In the genomic region with DNA sequence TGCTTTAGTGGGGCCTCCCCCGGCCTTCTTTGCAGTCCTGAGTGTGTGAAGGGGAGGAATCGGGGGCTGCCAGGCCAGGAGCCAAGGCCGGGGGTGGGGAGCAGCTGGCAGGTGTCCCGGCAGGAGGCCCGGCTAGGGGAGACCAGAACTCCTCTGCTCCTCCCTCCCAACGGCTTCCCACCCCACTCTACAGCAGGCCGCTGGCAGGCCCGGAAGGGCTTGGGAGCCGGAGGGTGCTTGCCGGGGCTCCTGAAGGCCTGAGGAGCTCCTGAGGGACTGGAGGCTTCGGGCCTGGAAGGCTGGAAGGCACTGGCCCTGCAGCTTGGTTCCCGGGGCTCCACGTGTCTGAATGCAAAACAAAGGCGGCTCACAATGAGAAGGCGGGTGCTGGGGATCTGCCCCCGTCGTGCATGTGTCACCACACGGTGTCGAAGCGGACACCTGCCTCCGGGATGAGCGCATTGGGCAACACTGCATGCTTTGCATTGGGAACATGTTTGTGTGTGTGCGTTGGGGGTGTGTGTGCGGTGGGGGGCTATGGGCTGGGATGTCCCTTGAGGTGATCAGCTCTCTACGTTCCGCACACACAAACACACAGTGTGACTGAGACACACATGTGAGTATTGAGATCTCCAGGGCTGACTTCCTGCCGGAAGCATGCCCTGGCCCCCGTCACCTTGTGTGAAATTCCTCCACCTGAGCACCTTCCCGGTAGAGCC, we compare ENCODE assay signal across 18 cellular contexts. TPM values are rescaled to one million over a fixed set of nuclear protein-coding genes. Genes with fewer than 3 reads are reported as not detected.
DNase-seq lines count a peak whose midpoint lies in the region; ATAC-seq and TF ChIP-seq lines count a peak whose summit lies in the region.
"Had no signal": no experiment of that assay in that cellular context is flagged by ENCODE, and none has a peak within 500 bp of the region (broad histone marks: within the 10 kb centered on the region; RNA-seq: fewer than 3 reads in every experiment).

No MANE protein-coding gene starts in this region.

- no peak overlapping the region for H2BK20ac ChIP-seq in IMR-90 (ENCODE audit: low read depth, low read length)

- no peak overlapping the region for H2AK5ac ChIP-seq in IMR-90 (ENCODE audit: low read depth, low read length)

- no peak overlapping the region for H3K4ac ChIP-seq in IMR-90 (ENCODE audit: low read depth, low read length)

- TF ChIP-seq POLR2A in IMR-90 (IDR thresholded peaks at IDR 0.05; ENCODE audit: low read depth, low read length), result no peak

- H3K4me2 ChIP-seq in BLaER1 (peak overlapping the region; percentile 95), IMR-90 (ENCODE audit: low read depth, low read length) (no peak overlapping the region), hepatocyte (peak overlapping the region; percentile 59), MM.1S (ENCODE audit: low read depth, low read length) (no peak overlapping the region)

- no peaks in the 10 kb centered on the region for H3K9me3 Mint-ChIP-seq in activated naive CD8-positive, alpha-beta T cell treated with anti-CD3 and anti-CD28 coated beads, Interleukin-2, amount 50 U/mL, for 24 hours
- H3K9me3 Mint-ChIP-seq: dendritic cell treated with granulocyte-macrophage colony-stimulating factor and Interleukin-4, amounts not matched to agents 40 ng/mL and 50 ng/mL, for 4 days; immature natural killer cell had no signal

- H3F3A ChIP-seq in MM.1S (ENCODE audit: insufficient read depth, low read length), result no peaks in the 10 kb centered on the region

- H3K9me2 ChIP-seq in hepatocyte (replicated peaks; ENCODE audit: insufficient read depth) (no peaks in the 10 kb centered on the region), MM.1S (replicated peaks; ENCODE audit: insufficient read depth, low read length) (no peaks in the 10 kb centered on the region)

- no peak overlapping the region for H4K5ac ChIP-seq in IMR-90 (ENCODE audit: low read depth, low read length)

- H2BK120ac ChIP-seq in IMR-90 (ENCODE audit: low read depth, low read length), result no peak overlapping the region

- H3K18ac ChIP-seq in IMR-90 (ENCODE audit: low read depth, low read length), result no peak overlapping the region

- H4K8ac ChIP-seq in IMR-90 (ENCODE audit: low read depth in 2 of 2, low read length in 2 of 2), result no peak overlapping the region

- H3K79me1 ChIP-seq in IMR-90 (ENCODE audit: low read depth in 1 of 2, low read length in 2 of 2), result no peaks in the 10 kb centered on the region

- peak; percentile 4 for DNase-seq in IMR-90
- peak; percentile 79 for DNase-seq in SHP77 treated with DMSO at 0.1 percent for 48 hours (lab: John Stamatoyannopoulos, UW)
- peak; percentile 71 for DNase-seq in hepatocyte (ENCODE audit: low spot score)
- DNase-seq in HCEC 1CT, result no peak
- no peak for DNase-seq in germinal center (ENCODE audit: low spot score)
- no peak for DNase-seq in MM.1S
- DNase-seq in activated naive CD8-positive, alpha-beta T cell treated with anti-CD3 and anti-CD28 coated beads, Interleukin-2, amount 50 U/mL, for 24 hours, result no peak
- DNase-seq: activated CD4-positive, alpha-beta T cell treated with anti-CD3 and anti-CD28 coated beads, Interleukin-2, amount 50 U/mL, for 1 hour; AML-193; immature natural killer cell; mucosa of descending colon; NCI-H146; OCI-M1; T-helper 17 cell had no signal

- peak overlapping the region; percentile 15 for H2AK9ac ChIP-seq in IMR-90 (replicated peaks; ENCODE audit: low read depth, low read length, poor library complexity)

- H3K27ac Mint-ChIP-seq in activated naive CD8-positive, alpha-beta T cell treated with anti-CD3 and anti-CD28 coated beads, Interleukin-2, amount 50 U/mL, for 24 hours, result no peak overlapping the region
- H3K27ac Mint-ChIP-seq: dendritic cell treated with granulocyte-macrophage colony-stimulating factor and Interleukin-4, amounts not matched to agents 40 ng/mL and 50 ng/mL, for 4 days; immature natural killer cell; T-helper 17 cell had no signal

- H3K9ac ChIP-seq in BLaER1, result peak overlapping the region; percentile 84
- H3K9ac ChIP-seq in IMR-90 (ENCODE audit: low read depth, low read length), result no peak overlapping the region
- no peak overlapping the region for H3K9ac ChIP-seq in MM.1S (ENCODE audit: low read length)

- H3K36me3 Mint-ChIP-seq in activated naive CD8-positive, alpha-beta T cell treated with anti-CD3 and anti-CD28 coated beads, Interleukin-2, amount 50 U/mL, for 24 hours (ENCODE audit: low read depth), result no peaks in the 10 kb centered on the region
- H3K36me3 Mint-ChIP-seq: immature natural killer cell had no signal

- peaks cover 97% of the 10 kb centered on the region for H3K4me1 ChIP-seq in BLaER1
- peaks cover 9% of the 10 kb centered on the region; the same call in 1 of the 2 replicates for H3K4me1 ChIP-seq in IMR-90 (ENCODE audit: control insufficient read depth, insufficient read depth, low read length)
- peaks cover 41% of the 10 kb centered on the region for H3K4me1 ChIP-seq in hepatocyte (ENCODE audit: insufficient read depth)
- no peaks in the 10 kb centered on the region for H3K4me1 ChIP-seq in MM.1S (ENCODE audit: low read length)

- no peak overlapping the region for H2BK15ac ChIP-seq in IMR-90 (ENCODE audit: low read depth, low read length)

- no peak overlapping the region for H3K23ac ChIP-seq in IMR-90 (ENCODE audit: low read depth, low read length)

- H3K4me3 ChIP-seq in BLaER1 (peak overlapping the region; percentile 41), IMR-90 (ENCODE audit: insufficient read depth, low read depth, low read length) (no peak overlapping the region), hepatocyte (no peak overlapping the region), MM.1S (ENCODE audit: low read length) (no peak overlapping the region)
- H3K4me3 ChIP-seq: HAP-1, mucosa of descending colon, psoas muscle had no signal

- TF ChIP-seq CTCF in IMR-90 (conservative IDR thresholded peaks at IDR 0.05; ENCODE audit: low read depth, low read length) (no peak), hepatocyte (IDR thresholded peaks at IDR 0.05; ENCODE audit: poor library complexity) (no peak), MM.1S (IDR thresholded peaks at IDR 0.05; ENCODE audit: low read length) (no peak)

- POLR2A ChIA-PET in IMR-90 (lab: Charles Lee; ENCODE audit: unreplicated experiment), result no interaction called here

- CTCF ChIA-PET in IMR-90 (lab: Yijun Ruan, JAX), result interaction anchor here (0.6 kb wide), 1 partner anchor 34 kb away, joined by 4 read pairs; no protein-coding TSS in a partner anchor

- H3K79me2 ChIP-seq in hepatocyte (no peaks in the 10 kb centered on the region), MM.1S (ENCODE audit: low read length) (no peaks in the 10 kb centered on the region)

- dilution Hi-C loops in IMR-90 (cut with HindIII; ENCODE audit: low sequenced_read_pairs, unreplicated experiment), result no loop called here

- H3K27ac ChIP-seq in BLaER1 (peak overlapping the region; percentile 97), IMR-90 (ENCODE audit: insufficient read depth, low read length) (no peak overlapping the region), hepatocyte (peak overlapping the region; percentile 67), MM.1S (ENCODE audit: low read length) (no peak overlapping the region)
- H3K27ac ChIP-seq: psoas muscle had no signal

- H3K36me3 ChIP-seq in BLaER1 (no peaks in the 10 kb centered on the region), IMR-90 (ENCODE audit: control insufficient read depth, insufficient read depth, low read length) (no peaks in the 10 kb centered on the region), hepatocyte (replicated peaks; ENCODE audit: insufficient read depth, low read depth) (no peaks in the 10 kb centered on the region), MM.1S (replicated peaks; ENCODE audit: insufficient read depth, low read length) (no peaks in the 10 kb centered on the region)
- H3K36me3 ChIP-seq: HAP-1 had no signal

- no peak overlapping the region for H3K56ac ChIP-seq in IMR-90 (ENCODE audit: extremely low read depth, insufficient read depth, low read length)

- H3K4me3 Mint-ChIP-seq in activated naive CD8-positive, alpha-beta T cell treated with anti-CD3 and anti-CD28 coated beads, Interleukin-2, amount 50 U/mL, for 24 hours, result no peak overlapping the region
- H3K4me3 Mint-ChIP-seq: dendritic cell treated with granulocyte-macrophage colony-stimulating factor and Interleukin-4, amounts not matched to agents 40 ng/mL and 50 ng/mL, for 4 days; immature natural killer cell; T-helper 17 cell had no signal

- ATAC-seq in IMR-90 (ENCODE audit: low read depth), result peak; percentile 30
- ATAC-seq in activated naive CD8-positive, alpha-beta T cell treated with anti-CD3 and anti-CD28 coated beads, Interleukin-2, amount 50 U/mL, for 24 hours, result no peak
- ATAC-seq: mucosa of descending colon, psoas muscle, T-helper 17 cell had no signal

- no peaks in the 10 kb centered on the region for H3K9me3 ChIP-seq in BLaER1
- H3K9me3 ChIP-seq in IMR-90 (ENCODE audit: control insufficient read depth, insufficient read depth, low read length), result no peaks in the 10 kb centered on the region
- H3K9me3 ChIP-seq in hepatocyte (ENCODE audit: low read depth), result no peaks in the 10 kb centered on the region
- H3K9me3 ChIP-seq in MM.1S (replicated peaks; ENCODE audit: insufficient read depth, low read length), result no peaks in the 10 kb centered on the region
- H3K9me3 ChIP-seq: HAP-1, mucosa of descending colon, psoas muscle had no signal

- H2AFZ ChIP-seq in IMR-90 (replicated peaks; ENCODE audit: low read length, poor library complexity) (peak overlapping the region; percentile 57), hepatocyte (no peak overlapping the region), MM.1S (ENCODE audit: low read length) (no peak overlapping the region)

- TF ChIP-seq RAD21 in IMR-90 (IDR thresholded peaks at IDR 0.05; ENCODE audit: low read length), result no peak

- H3K27me3 ChIP-seq in BLaER1 (peaks cover 16% of the 10 kb centered on the region), IMR-90 (ENCODE audit: control insufficient read depth, insufficient read depth, low read length) (peaks cover 15% of the 10 kb centered on the region), hepatocyte (no peaks in the 10 kb centered on the region), MM.1S (replicated peaks; ENCODE audit: insufficient read depth, low read length) (peaks cover 16% of the 10 kb centered on the region)

- peaks cover 5% of the 10 kb centered on the region for H3K4me1 Mint-ChIP-seq in activated naive CD8-positive, alpha-beta T cell treated with anti-CD3 and anti-CD28 coated beads, Interleukin-2, amount 50 U/mL, for 24 hours

- WGBS in IMR-90 (ENCODE audit: extremely low coverage in 2 of 2, insufficient read length in 1 of 2), 2 experiments, result 48% methylated on average over 13 of the region's 29 CpGs; no CpG with 5 or more reads in 1 of the 2 experiments
- 74% methylated on average over 29 of the region's 29 CpGs for WGBS in hepatocyte (ENCODE audit: low lambda C conversion rate, missing lambda C conversion rate)

- no TSS peak for BruUV-seq in IMR-90 (replicated peaks; lab: Mats Ljungman, UMichigan)

- no peak overlapping the region for H4K91ac ChIP-seq in IMR-90 (ENCODE audit: insufficient read depth, low read depth, low read length)

- H4K20me1 ChIP-seq in BLaER1 (no peaks in the 10 kb centered on the region), IMR-90 (ENCODE audit: insufficient read depth, low read length) (no peaks in the 10 kb centered on the region), hepatocyte (ENCODE audit: insufficient read depth, poor library complexity, severe bottlenecking) (no peaks in the 10 kb centered on the region), MM.1S (ENCODE audit: insufficient read depth, low read length) (no peaks in the 10 kb centered on the region)

- no peaks in the 10 kb centered on the region; the same call in 1 of the 2 replicates for H3K9me1 ChIP-seq in IMR-90 (ENCODE audit: insufficient read depth, low read length)

- H3K14ac ChIP-seq in IMR-90 (replicated peaks; ENCODE audit: low read depth, low read length), result no peak overlapping the region

- peaks cover 13% of the 10 kb centered on the region for H3K27me3 Mint-ChIP-seq in activated naive CD8-positive, alpha-beta T cell treated with anti-CD3 and anti-CD28 coated beads, Interleukin-2, amount 50 U/mL, for 24 hours

- in situ Hi-C loops in IMR-90 (cut with MboI; ENCODE audit: low sequenced_read_pairs), result no loop called here

- H2BK5ac ChIP-seq in IMR-90 (ENCODE audit: low read depth, low read length, poor library complexity, severe bottlenecking), result no peak overlapping the region

- intact Hi-C loops in IMR-90 (cut with micrococcal nuclease), result no loop called here

RNA-seq across cellular contexts. Expression of a gene that starts 30.9 kb away (rescaled TPM):
- 3.9 and 5.3 TPM in 2 replicates for total RNA-seq in IMR-90 (2012; rRNA removed)
- polyA plus RNA-seq in IMR-90 (2012; rRNA removed), result 15.7 and 25.8 TPM in 2 replicates
- polyA plus RNA-seq in IMR-90 (2012; cell fraction: cytosol; rRNA removed), result 10.3 and 41.0 TPM in 2 replicates
- 48.7 and 143 TPM in 2 replicates for polyA plus RNA-seq in IMR-90 (2012; cell fraction: nucleus; rRNA removed; ENCODE audit: low replicate concordance)
- total RNA-seq in hepatocyte, result 43.8 and 46.5 TPM in 2 replicates
- 88.1 and 90.7 TPM in 2 replicates for polyA plus RNA-seq in hepatocyte

RNA-seq across cellular contexts. Expression of a gene that starts 52.0 kb away (rescaled TPM):
- total RNA-seq in IMR-90 (2012; rRNA removed) (9.0 and 11.4 TPM in 2 replicates), hepatocyte (27.0 and 30.2 TPM in 2 replicates)
- polyA plus RNA-seq in IMR-90 (2012; rRNA removed) (8.8 and 11.2 TPM in 2 replicates), hepatocyte (9.9 and 12.2 TPM in 2 replicates)
- polyA plus RNA-seq in IMR-90 (2012; cell fraction: cytosol; rRNA removed), result 4.6 and 5.3 TPM in 2 replicates
- polyA plus RNA-seq in IMR-90 (2012; cell fraction: nucleus; rRNA removed; ENCODE audit: low replicate concordance), result 5.2 and 18.9 TPM in 2 replicates

Comparison
In these comparisons a context has a peak if more than half of its experiments do, and no peak if none do; other contexts are left out.
1. H3K27ac ChIP-seq: peak in BLaER1 (single experiment) and hepatocyte (single experiment); none in IMR-90 (single experiment) and MM.1S (single experiment).
2. H3K4me2 ChIP-seq: peak in BLaER1 (single experiment) and hepatocyte (single experiment); none in IMR-90 (single experiment) and MM.1S (single experiment).
3. DNase-seq: peak in IMR-90 (single experiment), SHP77 treated with DMSO at 0.1 percent for 48 hours (single experiment) and hepatocyte (single experiment); none in HCEC 1CT (single experiment), germinal center (single experiment), MM.1S (single experiment) and activated naive CD8-positive, alpha-beta T cell treated with anti-CD3 and anti-CD28 coated beads, Interleukin-2, amount 50 U/mL, for 24 hours (single experiment).